In genomic region chr9:96072930-96073329, GRCh38 we compare ENCODE assay signal across 21 cellular contexts.
"Had no signal": no experiment of that assay in that cellular context is flagged by ENCODE, and none has a peak within 500 bp of the region (broad histone marks: within the 10 kb centered on the region; RNA-seq: fewer than 3 reads in every experiment).

No MANE protein-coding gene starts in this region.

- H3K4me1 ChIP-seq: colonic mucosa, foreskin keratinocyte, left lung, sigmoid colon had no signal

- H3K4me1 Mint-ChIP-seq: stimulated activated naive B cell treated with anti-CD40 and anti-IgM and Interleukin-4, amounts not matched to agents 10 μg/mL and 1 μg/mL and 100 μg/mL, for 72 hours had no signal

- H3K4me3 Mint-ChIP-seq: naive thymus-derived CD4-positive, alpha-beta T cell; nephron; stimulated activated naive B cell treated with anti-CD40 and anti-IgM and Interleukin-4, amounts not matched to agents 10 μg/mL and 1 μg/mL and 100 μg/mL, for 72 hours; stimulated activated naive CD8-positive, alpha-beta T cell treated with anti-CD3 and anti-CD28 coated beads, Interleukin-15, Interleukin-2, amounts not matched to agents 100 ng/mL and 50 ng/mL, for 24 hours had no signal

- H3K27me3 ChIP-seq: colonic mucosa, esophagus muscularis mucosa, gastroesophageal sphincter, heart left ventricle, left lung, sigmoid colon, suprapubic skin, thyroid gland had no signal

- H3K27me3 Mint-ChIP-seq: stimulated activated naive CD8-positive, alpha-beta T cell treated with anti-CD3 and anti-CD28 coated beads, Interleukin-15, Interleukin-2, amounts not matched to agents 100 ng/mL and 50 ng/mL, for 24 hours had no signal

- ATAC-seq: foreskin keratinocyte; naive thymus-derived CD4-positive, alpha-beta T cell; psoas muscle; stimulated activated naive B cell treated with anti-CD40 and anti-IgM and Interleukin-4, amounts not matched to agents 10 μg/mL and 1 μg/mL and 100 μg/mL, for 72 hours had no signal

- DNase-seq: colonic mucosa; dermis blood vessel endothelial cell; effector memory CD4-positive, alpha-beta T cell; hippocampal formation; left lung; mesenchymal stem cell; midbrain; naive thymus-derived CD4-positive, alpha-beta T cell; nucleus accumbens; psoas muscle; sigmoid colon; stimulated activated CD4-positive, alpha-beta T cell treated with anti-CD3 and anti-CD28 coated beads, Interleukin-4, amount 100 ng/mL, for 4 hours; stimulated activated naive B cell treated with anti-CD40 and anti-IgM and Interleukin-4, amounts not matched to agents 10 μg/mL and 1 μg/mL and 100 μg/mL, for 72 hours had no signal

- H3K36me3 Mint-ChIP-seq: naive thymus-derived CD4-positive, alpha-beta T cell; stimulated activated naive B cell treated with anti-CD40 and anti-IgM and Interleukin-4, amounts not matched to agents 10 μg/mL and 1 μg/mL and 100 μg/mL, for 72 hours had no signal

- H3K9me3 ChIP-seq: colonic mucosa, esophagus muscularis mucosa, gastroesophageal sphincter, heart left ventricle, left lung, psoas muscle, sigmoid colon, suprapubic skin, thyroid gland had no signal

- H3K27ac ChIP-seq: colonic mucosa, esophagus muscularis mucosa, foreskin keratinocyte, gastroesophageal sphincter, heart left ventricle, left lung, psoas muscle, sigmoid colon, suprapubic skin, thyroid gland had no signal

- H3K27ac Mint-ChIP-seq: naive thymus-derived CD4-positive, alpha-beta T cell; nephron; stimulated activated naive B cell treated with anti-CD40 and anti-IgM and Interleukin-4, amounts not matched to agents 10 μg/mL and 1 μg/mL and 100 μg/mL, for 72 hours; stimulated activated naive CD8-positive, alpha-beta T cell treated with anti-CD3 and anti-CD28 coated beads, Interleukin-15, Interleukin-2, amounts not matched to agents 100 ng/mL and 50 ng/mL, for 24 hours had no signal

- H3K4me3 ChIP-seq: colonic mucosa, esophagus muscularis mucosa, gastroesophageal sphincter, heart left ventricle, left lung, psoas muscle, sigmoid colon, suprapubic skin, thyroid gland had no signal

- H3K9me3 Mint-ChIP-seq: nephron; stimulated activated naive B cell treated with anti-CD40 and anti-IgM and Interleukin-4, amounts not matched to agents 10 μg/mL and 1 μg/mL and 100 μg/mL, for 72 hours; stimulated activated naive CD8-positive, alpha-beta T cell treated with anti-CD3 and anti-CD28 coated beads, Interleukin-15, Interleukin-2, amounts not matched to agents 100 ng/mL and 50 ng/mL, for 24 hours had no signal

- H3K36me3 ChIP-seq: colonic mucosa, esophagus muscularis mucosa, gastroesophageal sphincter, heart left ventricle, left lung, sigmoid colon, suprapubic skin, thyroid gland had no signal
